ENCODE assay signal across 8 cellular contexts in genomic region chr9:35035851-35036701, GRCh38. TPM values are rescaled to one million over a fixed set of nuclear protein-coding genes. Genes with fewer than 3 reads are reported as not detected.
DNase-seq lines count a peak whose midpoint lies in the region; TF ChIP-seq lines count a peak whose summit lies in the region.

No MANE protein-coding gene starts in this region.

- intact Hi-C loops in CD14-positive monocyte (cut with micrococcal nuclease): no loop called here

- peaks cover 0 to 3% (median 1%) of the 10 kb centered on the region in 7 donors for H3K9me3 Mint-ChIP-seq in CD14-positive monocyte

- peak overlapping the region in 2 of 7 donors; percentile 53 to 64 for H3K27ac Mint-ChIP-seq in CD14-positive monocyte

- peak overlapping the region; percentile 24 for H3K4me3 ChIP-seq in skeletal muscle cell (ENCODE audit: low read depth, low read length)

- DNase-seq in CD14-positive monocyte (ENCODE audit: low spot score): no peak
- DNase-seq in activated CD4-positive, alpha-beta T cell treated with anti-CD3 and anti-CD28 coated beads, Interleukin-2, amount 50 U/mL, for 1 hour: peak; percentile 40
- peak; percentile 50 for DNase-seq in fibroblast of gingiva (ENCODE audit: low read depth)
- DNase-seq in skeletal muscle cell (ENCODE audit: low read depth): no peak
- DNase-seq in middle frontal gyrus (ENCODE audit: extremely low spot score, low spot score): no peak
- no peak for DNase-seq in SW 1271 (lab: John Stamatoyannopoulos, UW)
- no peak for DNase-seq in C1 segment of cervical spinal cord (lab: John Stamatoyannopoulos, UW)
- DNase-seq in NCI-H1048 (lab: John Stamatoyannopoulos, UW): no peak

- H3K27me3 Mint-ChIP-seq in CD14-positive monocyte (ENCODE audit: low read depth in 3 of 3): peaks cover 0 to 9% (median 2%) of the 10 kb centered on the region in 3 donors

- H3K4me3 Mint-ChIP-seq in CD14-positive monocyte: peak overlapping the region; percentile 40 to 70

- TF ChIP-seq CTCF in CD14-positive monocyte (IDR thresholded peaks at IDR 0.05): no peak

- peaks cover 0 to 6% of the 10 kb centered on the region in 2 donors for H3K36me3 Mint-ChIP-seq in CD14-positive monocyte

- H3K4me1 Mint-ChIP-seq in CD14-positive monocyte: peaks cover 16% of the 10 kb centered on the region

RNA-seq across cellular contexts. Expression of gene VCP, which starts 36.3 kb away (rescaled TPM):
- polyA plus RNA-seq in CD14-positive monocyte: 100 to 1,000 TPM; 130 to 180 TPM

RNA-seq across cellular contexts. Expression of gene FANCG, which starts 43.7 kb away (rescaled TPM):
- polyA plus RNA-seq in CD14-positive monocyte: 1 to 10 TPM; 2.0 to 2.5 TPM

RNA-seq across cellular contexts. Expression of gene DNAJB5, which starts 46.5 kb away (rescaled TPM):
- 1 to 10 TPM in 1 of 2 donors, under 1 TPM in 1; 0.66 to 1.9 TPM for polyA plus RNA-seq in CD14-positive monocyte

Comparison
In these comparisons a context has a peak if more than half of its experiments do, and no peak if none do; other contexts are left out.
1. DNase-seq: peak in activated CD4-positive, alpha-beta T cell treated with anti-CD3 and anti-CD28 coated beads, Interleukin-2, amount 50 U/mL, for 1 hour (single experiment) and fibroblast of gingiva (single experiment); none in CD14-positive monocyte (single experiment), skeletal muscle cell (single experiment), middle frontal gyrus (single experiment), SW 1271 (0 of 2), C1 segment of cervical spinal cord (0 of 14) and NCI-H1048 (single experiment).